9 cellular contexts compared by ENCODE assay signal in genomic region chr4:3304831-3305609, GRCh38. TPM values are rescaled to one million over a fixed set of nuclear protein-coding genes. Genes with fewer than 3 reads are reported as not detected.
DNase-seq lines count a peak whose midpoint lies in the region; ATAC-seq lines count a peak whose summit lies in the region.
"Had no signal": no experiment of that assay in that cellular context is flagged by ENCODE, and none has a peak within 500 bp of the region (broad histone marks: within the 10 kb centered on the region; RNA-seq: fewer than 3 reads in every experiment).

No MANE protein-coding gene starts in this region.

- no peaks in the 10 kb centered on the region for H4K20me1 ChIP-seq in GM23248 (ENCODE audit: insufficient read depth)

- H2BK120ac ChIP-seq in mesendoderm (ENCODE audit: low read depth, low read length), result no peak overlapping the region

- H2BK15ac ChIP-seq in mesendoderm (replicated peaks; ENCODE audit: low read depth), result no peak overlapping the region

- no peak overlapping the region for H3K18ac ChIP-seq in mesendoderm (ENCODE audit: low read length)

- H3K56ac ChIP-seq in mesendoderm (ENCODE audit: low read length), result no peak overlapping the region

- H2BK5ac ChIP-seq in mesendoderm (ENCODE audit: low read length), result no peak overlapping the region

- WGBS in GM23248 (ENCODE audit: low coverage in 1 of 2, low lambda C conversion rate in 2 of 2, missing lambda C conversion rate in 2 of 2), 2 experiments, result 48 to 49% methylated on average over 25 of the region's 25 CpGs
- no CpG with 5 or more reads among the region's 25 CpGs for WGBS in mesendoderm (ENCODE audit: extremely low coverage, insufficient coverage, low lambda C conversion rate)

- H3K9ac ChIP-seq in GM23248, result no peak overlapping the region
- peak overlapping the region; percentile 21 for H3K9ac ChIP-seq in SK-N-MC (ENCODE audit: insufficient read length)
- H3K9ac ChIP-seq in mesendoderm (ENCODE audit: low read length), result no peak overlapping the region

- H3K36me3 ChIP-seq in GM23248 (ENCODE audit: low read depth) (no peaks in the 10 kb centered on the region), SK-N-MC (ENCODE audit: insufficient read depth, low read length) (no peaks in the 10 kb centered on the region), mesendoderm (ENCODE audit: control insufficient read depth, insufficient read depth, low read length) (no peaks in the 10 kb centered on the region)

- no peak overlapping the region for H4K8ac ChIP-seq in mesendoderm (ENCODE audit: low read depth, low read length)

- H3K79me2 ChIP-seq in GM23248 (ENCODE audit: insufficient read depth), result peaks cover 4% of the 10 kb centered on the region; the same call in 1 of the 2 replicates
- no peaks in the 10 kb centered on the region for H3K79me2 ChIP-seq in mesendoderm (ENCODE audit: control insufficient read depth, insufficient read depth, low read length)

- intact Hi-C loops in posterior cingulate gyrus (cut with DNase I), result no loop called here

- ATAC-seq in HG03342 (IDR thresholded peaks at IDR 0.05; ENCODE audit: unreplicated experiment), result no peak

- H2AK5ac ChIP-seq in mesendoderm (ENCODE audit: low read length), result no peak overlapping the region

- no peaks in the 10 kb centered on the region for H3F3A ChIP-seq in GM23248 (ENCODE audit: insufficient read depth)

- H3K4me3 ChIP-seq in GM23248, result peak overlapping the region; percentile 18; the same call in 1 of the 2 replicates
- H3K4me3 ChIP-seq in SK-N-MC, result peak overlapping the region; percentile 64
- no peak overlapping the region for H3K4me3 ChIP-seq in mesendoderm (ENCODE audit: low read length)

- H3K27me3 ChIP-seq in GM23248 (replicated peaks; ENCODE audit: insufficient read depth) (no peaks in the 10 kb centered on the region), mesendoderm (ENCODE audit: insufficient read depth, low read length, poor library complexity) (no peaks in the 10 kb centered on the region)

- H3K4me1 ChIP-seq in GM23248 (ENCODE audit: insufficient read depth), result peaks cover 14% of the 10 kb centered on the region; the same call in 1 of the 2 replicates
- H3K4me1 ChIP-seq in mesendoderm (ENCODE audit: control insufficient read depth, low read depth, low read length), result no peaks in the 10 kb centered on the region

- H3K4ac ChIP-seq in mesendoderm (ENCODE audit: low read depth, low read length), result no peak overlapping the region

- no peak overlapping the region for H3K23ac ChIP-seq in mesendoderm (ENCODE audit: low read length)

- H3K27ac ChIP-seq in GM23248 (no peak overlapping the region), SK-N-MC (peak overlapping the region; percentile 84), mesendoderm (ENCODE audit: low read depth, low read length) (no peak overlapping the region)

- no peak overlapping the region for H4K5ac ChIP-seq in mesendoderm (ENCODE audit: low read length)

- H3K4me2 ChIP-seq in GM23248 (ENCODE audit: unreplicated experiment), result peak overlapping the region; percentile 41
- no peak overlapping the region for H3K4me2 ChIP-seq in mesendoderm (ENCODE audit: low read length)

- in situ Hi-C loops in GM23248 (cut with MboI), result no loop called here

- H3K9me2 ChIP-seq in GM23248 (ENCODE audit: insufficient read depth), result no peaks in the 10 kb centered on the region

- DNase-seq in GM23248 (peak; percentile 71), SK-N-MC (ENCODE audit: low read depth, low spot score) (no peak), globus pallidus (ENCODE audit: low spot score) (peak; percentile 50), posterior cingulate gyrus (peak in 8 of 10 donors; percentile 2 to 90 (median 51)), NCI-H226 (no peak), NCI-H2171 treated with DMSO at 0.1 percent for 48 hours (lab: John Stamatoyannopoulos, UW) (no peak), mesendoderm (no peak)
- DNase-seq: NCI-H1930 had no signal

- H3K9me3 ChIP-seq in GM23248 (ENCODE audit: low read depth) (no peaks in the 10 kb centered on the region), SK-N-MC (ENCODE audit: low read depth, low read length) (no peaks in the 10 kb centered on the region)

- no peak overlapping the region for H2AFZ ChIP-seq in GM23248

- peaks cover 16% of the 10 kb centered on the region for H3K79me1 ChIP-seq in mesendoderm (ENCODE audit: low read length)

RNA-seq across cellular contexts. Expression of gene RGS12, which starts 12.2 kb away (rescaled TPM):
- 13.2 and 15.2 TPM in 2 replicates for total RNA-seq in GM23248 (2014; rRNA removed; shearing (Covaris generic))
- 9.3 and 10.7 TPM in 2 replicates for polyA plus RNA-seq in GM23248 (2016; fragmentation: Nextera tagmentation; extraction: Ambion mirVana)
- 7.8 TPM for polyA plus RNA-seq in mesendoderm (2013, experiment 1 of 2)
- polyA plus RNA-seq in mesendoderm (2013, experiment 2 of 2), result 8.4 TPM

RNA-seq across cellular contexts. Expression of gene MSANTD1, which starts 56.1 kb away (rescaled TPM):
- 2.1 TPM in 1 of 2 replicates, not detected in the other for total RNA-seq in GM23248 (2014; rRNA removed; shearing (Covaris generic))
- 0.08 TPM in 1 of 2 replicates, not detected in the other for polyA plus RNA-seq in GM23248 (2016; fragmentation: Nextera tagmentation; extraction: Ambion mirVana)
- 0.14 TPM for polyA plus RNA-seq in mesendoderm (2013, experiment 1 of 2)
- 0.15 TPM for polyA plus RNA-seq in mesendoderm (2013, experiment 2 of 2)

Comparison
In these comparisons a context has a peak if more than half of its experiments do, and no peak if none do; other contexts are left out.
1. DNase-seq: peak in GM23248 (single experiment), globus pallidus (single experiment) and posterior cingulate gyrus (8 of 10); none in SK-N-MC (single experiment), NCI-H226 (single experiment), NCI-H2171 treated with DMSO at 0.1 percent for 48 hours (single experiment) and mesendoderm (single experiment).